Comparison of ENCODE assay signal across 1 cellular context in genomic region chr1:148402152-148403084, GRCh38.
TF ChIP-seq lines count a peak whose summit lies in the region.

No MANE protein-coding gene starts in this region.

TF ChIP-seq in WTC11, 78 proteins besides CTCF, POLR2A, EP300 and RAD21 (continued from another document):
- peak; percentile 99 for TF ChIP-seq EMX1 (CRISPR knock-in tag; IDR thresholded peaks at IDR 0.05)
- peak; percentile 16; the same call in 1 of the 2 replicates for TF ChIP-seq GABPB1 (CRISPR knock-in tag; IDR thresholded peaks at IDR 0.05)
- TF ChIP-seq SMAD3 (CRISPR knock-in tag; IDR thresholded peaks at IDR 0.05; ENCODE audit: borderline replicate concordance) = 0 out of 2 replicates have a peak, but pooled peaks have one; percentile 59
- peak; percentile 69; the same call in 1 of the 2 replicates for TF ChIP-seq FOXK1 (CRISPR knock-in tag; IDR thresholded peaks at IDR 0.05)
- peak; percentile 97 for TF ChIP-seq ERG (CRISPR knock-in tag; IDR thresholded peaks at IDR 0.05)
- peak; percentile 97 for TF ChIP-seq ZNF671 (CRISPR knock-in tag; IDR thresholded peaks at IDR 0.05)
